Comparison of ENCODE assay signal across 21 cellular contexts in genomic region chr1:48052923-48053291, GRCh38. TPM values are rescaled to one million over a fixed set of nuclear protein-coding genes. Genes with fewer than 3 reads are reported as not detected.
"Had no signal": no experiment of that assay in that cellular context is flagged by ENCODE, and none has a peak within 500 bp of the region (broad histone marks: within the 10 kb centered on the region; RNA-seq: fewer than 3 reads in every experiment).

No MANE protein-coding gene starts in this region.

- H3K27ac ChIP-seq: epithelial cell of prostate, foreskin keratinocyte, lower lobe of right lung, prostate gland, right lobe of liver had no signal

- H3K27me3 Mint-ChIP-seq: activated CD8-positive, alpha-beta T cell treated with anti-CD3 and anti-CD28 coated beads for 36 hours had no signal

- H3K9me3 ChIP-seq: lower lobe of right lung, prostate gland, right lobe of liver had no signal

- H3K27me3 ChIP-seq: foreskin keratinocyte, right lobe of liver had no signal

- H3K36me3 ChIP-seq: lower lobe of right lung, prostate gland, right lobe of liver had no signal

- ATAC-seq: activated CD8-positive, alpha-beta T cell treated with anti-CD3 and anti-CD28 coated beads for 36 hours had no signal

- H3K4me1 Mint-ChIP-seq: activated CD4-positive, alpha-beta T cell treated with anti-CD3 and anti-CD28 coated beads, Interleukin-2, amount 10 ng/mL, durations not matched to agents 24 days and 14 days had no signal

- H3K4me1 ChIP-seq: prostate gland, right lobe of liver had no signal

- H3K27ac Mint-ChIP-seq: activated CD4-positive, alpha-beta T cell treated with anti-CD3 and anti-CD28 coated beads, Interleukin-2, amount 10 ng/mL, durations not matched to agents 24 days and 14 days; activated CD8-positive, alpha-beta T cell treated with anti-CD3 and anti-CD28 coated beads for 36 hours; activated naive CD4-positive, alpha-beta T cell treated with anti-CD3 and anti-CD28 coated beads for 36 hours; activated T-helper 2 cell treated with anti-CD3 and anti-CD28 coated beads, Interferon-gamma antibody, Interleukin-2, Interleukin-4, amounts not matched to agents 10 μg/mL and 5 μg/mL and 100 μg/mL, durations not matched to agents 14 hours and 24 hours and 36 hours had no signal

- H3K4me3 ChIP-seq: lower lobe of right lung, prostate gland, right lobe of liver had no signal

- H3K9me3 Mint-ChIP-seq: activated CD4-positive, alpha-beta T cell treated with anti-CD3 and anti-CD28 coated beads, Interleukin-2, amount 10 ng/mL, durations not matched to agents 24 days and 14 days; activated CD8-positive, alpha-beta T cell treated with anti-CD3 and anti-CD28 coated beads for 36 hours; activated naive CD4-positive, alpha-beta T cell treated with anti-CD3 and anti-CD28 coated beads for 36 hours; activated T-helper 2 cell treated with anti-CD3 and anti-CD28 coated beads, Interferon-gamma antibody, Interleukin-2, Interleukin-4, amounts not matched to agents 10 μg/mL and 5 μg/mL and 100 μg/mL, durations not matched to agents 14 hours and 24 hours and 36 hours; endodermal cell; neural crest cell had no signal

- DNase-seq: activated CD4-positive, alpha-beta T cell treated with anti-CD3 and anti-CD28 coated beads, Interleukin-2, amount 10 ng/mL, durations not matched to agents 24 days and 14 days; activated CD8-positive, alpha-beta T cell treated with anti-CD3 and anti-CD28 coated beads for 36 hours; activated naive CD4-positive, alpha-beta T cell treated with anti-CD3 and anti-CD28 coated beads for 36 hours; activated T-cell treated with anti-CD3 and anti-CD28 coated beads, Interleukin-2, amount 50 U/mL, for 1 hour; anterior cingulate cortex; endodermal cell; glutamatergic neuron; hypothalamus; left colon; lower lobe of right lung; right lobe of liver; stimulated activated CD4-positive, alpha-beta T cell treated with anti-CD3 and anti-CD28 coated beads, Interleukin-4, amount 100 ng/mL, for 1 hour; T1000 had no signal

- H3K4me3 Mint-ChIP-seq: activated CD4-positive, alpha-beta T cell treated with anti-CD3 and anti-CD28 coated beads, Interleukin-2, amount 10 ng/mL, durations not matched to agents 24 days and 14 days; activated CD8-positive, alpha-beta T cell treated with anti-CD3 and anti-CD28 coated beads for 36 hours; activated naive CD4-positive, alpha-beta T cell treated with anti-CD3 and anti-CD28 coated beads for 36 hours; endodermal cell; neural crest cell had no signal

RNA-seq across cellular contexts. Expression of gene TRABD2B, which starts 55.7 kb away (rescaled TPM):
- total RNA-seq: activated CD4-positive, alpha-beta T cell treated with anti-CD3 and anti-CD28 coated beads, Interleukin-2, amount 10 ng/mL, durations not matched to agents 24 days and 14 days; activated CD8-positive, alpha-beta T cell treated with anti-CD3 and anti-CD28 coated beads for 36 hours; activated naive CD4-positive, alpha-beta T cell treated with anti-CD3 and anti-CD28 coated beads for 36 hours; activated T-helper 2 cell treated with anti-CD3 and anti-CD28 coated beads, Interferon-gamma antibody, Interleukin-2, Interleukin-4, amounts not matched to agents 10 μg/mL and 5 μg/mL and 100 μg/mL, durations not matched to agents 14 hours and 24 hours and 36 hours; myocyte; T-helper 1 cell treated with Interleukin-12 subunit alpha and Interleukin-12 subunit beta and Interleukin-4 antibody, amounts not matched to agents 30 ng/mL and 1 ng/mL, for 36 hours had no signal
- polyA plus RNA-seq: fibroblast of lung had no signal
